15 cellular contexts compared by ENCODE assay signal in genomic region chr14:105989746-105990302, GRCh38.
A peak's percentile ranks its signal among the peaks of the same experiment; 100 is the strongest.
DNase-seq lines count a peak whose midpoint lies in the region; ATAC-seq, FAIRE-seq and TF ChIP-seq lines count a peak whose summit lies in the region.
"Had no signal": no experiment of that assay in that cellular context is flagged by ENCODE, and none has a peak within 500 bp of the region (broad histone marks: within the 10 kb centered on the region; RNA-seq: fewer than 3 reads in every experiment).

No MANE protein-coding gene starts in this region.

- WGBS in GM12878 (ENCODE audit: insufficient coverage, insufficient replicate concordance, low lambda C conversion rate, missing lambda C conversion rate), result no CpG with 5 or more reads among the region's 2 CpGs
- WGBS in neuronal stem cell (ENCODE audit: extremely low coverage in 2 of 2, insufficient read length in 2 of 2, insufficient replicate concordance in 1 of 2), 2 donors, result no CpG with 5 or more reads among the region's 2 CpGs

- H3K4ac ChIP-seq in neuronal stem cell (ENCODE audit: low read length), result no peak overlapping the region

- H2AK5ac ChIP-seq in neuronal stem cell (ENCODE audit: low read depth, low read length), result no peak overlapping the region

- H4K8ac ChIP-seq in neuronal stem cell (ENCODE audit: low read depth, low read length), result no peak overlapping the region

- no peaks in the 10 kb centered on the region for H3K79me2 ChIP-seq in GM12878 (ENCODE audit: control insufficient read depth, insufficient read depth, low read length)

- H3K27me3 Mint-ChIP-seq in activated B cell treated with CpG ODN at 0.5 μM for 24 hours, result no peaks in the 10 kb centered on the region

- H3K36me3 ChIP-seq in GM12878 (ENCODE audit: control insufficient read depth in 2 of 2, insufficient read depth in 2 of 2, low read length in 1 of 2), result no peaks in the 10 kb centered on the region
- no peaks in the 10 kb centered on the region for H3K36me3 ChIP-seq in neuronal stem cell (replicated peaks in 1 of 2; ENCODE audit: control insufficient read depth in 2 of 2, insufficient read depth in 2 of 2, low read length in 2 of 2)
- H3K36me3 ChIP-seq: colonic mucosa, heart left ventricle, ovary, tibial artery had no signal

- SMC1A ChIA-PET in GM12878 (lab: Charles Lee; ENCODE audit: uncharacterized antibody, unreplicated experiment), result no interaction called here

- no peaks in the 10 kb centered on the region for H3K9me3 Mint-ChIP-seq in activated B cell treated with CpG ODN at 0.5 μM for 24 hours

- intact Hi-C loops in activated B cell treated with CpG ODN at 0.5 μM for 24 hours (cut with micrococcal nuclease) (no loop called here), GM12878 (cut with micrococcal nuclease; ENCODE audit: unreplicated experiment) (no loop called here)

- no peak overlapping the region for H3K4me2 ChIP-seq in GM12878 (ENCODE audit: control insufficient read depth, insufficient read depth)
- H3K4me2 ChIP-seq in neuronal stem cell (ENCODE audit: insufficient read depth, low read length, poor library complexity, severe bottlenecking), result no peak overlapping the region

- no peak for TF ChIP-seq RAD21 in GM12878 (IDR thresholded peaks at IDR 0.05; ENCODE audit: insufficient read depth, low read depth, low read length)

- H3K14ac ChIP-seq in neuronal stem cell (ENCODE audit: low read length), result no peak overlapping the region

- no peak for TF ChIP-seq EP300 in GM12878 (IDR thresholded peaks at IDR 0.05; ENCODE audit: borderline replicate concordance in 1 of 2, control insufficient read depth in 1 of 2, low read depth in 2 of 2, low read length in 2 of 2)

- H3K9me3 ChIP-seq in GM12878 (replicated peaks; ENCODE audit: control insufficient read depth, insufficient read depth, low read length), result no peaks in the 10 kb centered on the region
- peaks cover 0 to 8% of the 10 kb centered on the region in 2 donors for H3K9me3 ChIP-seq in neuronal stem cell (replicated peaks in 1 of 2; ENCODE audit: control insufficient read depth in 2 of 2, insufficient read depth in 1 of 2, low read depth in 1 of 2, low read length in 2 of 2)
- H3K9me3 ChIP-seq: colonic mucosa, heart left ventricle, ovary, tibial artery had no signal

- no peak overlapping the region for H3K27ac Mint-ChIP-seq in activated B cell treated with CpG ODN at 0.5 μM for 24 hours

- no peaks in the 10 kb centered on the region for H3K79me1 ChIP-seq in neuronal stem cell (ENCODE audit: low read depth, low read length)

- TF ChIP-seq CTCF in activated B cell treated with CpG ODN at 0.5 μM for 24 hours (IDR thresholded peaks at IDR 0.05) (no peak), GM12878 (IDR thresholded peaks at IDR 0.05 in 2 of 3, conservative IDR thresholded peaks at IDR 0.05 in 1 of 3; ENCODE audit: control insufficient read depth in 2 of 3, extremely low read depth in 1 of 3, insufficient read depth in 1 of 3, low read depth in 3 of 3, low read length in 3 of 3) (no peak)

- DNase-seq in activated CD4-positive, alpha-beta T cell treated with anti-CD3 and anti-CD28 coated beads for 4 hours, result peak; percentile 32 to 37
- no peak for DNase-seq in activated CD4-positive, alpha-beta T cell treated with anti-CD3 and anti-CD28 coated beads, Interleukin-2, amount 50 U/mL, for 1 hour
- peak; percentile 6 for DNase-seq in ELR (ENCODE audit: low read depth)
- DNase-seq in activated B cell treated with CpG ODN at 0.5 μM for 24 hours, result no peak
- DNase-seq in GM12878 (ENCODE audit: low read depth, low spot score), result no peak
- no peak for DNase-seq in neuronal stem cell (ENCODE audit: low spot score)
- DNase-seq: colonic mucosa, DMS53, heart left ventricle, NCI-H345, ovary, SW 1271, tibial artery had no signal

- H3K18ac ChIP-seq in neuronal stem cell (ENCODE audit: low read length), result no peak overlapping the region

- RAD21 ChIA-PET in GM12878 (lab: Charles Lee; ENCODE audit: unreplicated experiment), result no interaction called here

- peaks cover 24% of the 10 kb centered on the region for H3K4me1 Mint-ChIP-seq in activated B cell treated with CpG ODN at 0.5 μM for 24 hours

- no peak for FAIRE-seq in GM12878 (lab: Jason Lieb, UNC)

- H3K4me1 ChIP-seq in GM12878 (ENCODE audit: control insufficient read depth, insufficient read depth, low read length) (no peaks in the 10 kb centered on the region), neuronal stem cell (ENCODE audit: control insufficient read depth in 2 of 2, insufficient read depth in 1 of 2, low read depth in 1 of 2, low read length in 2 of 2) (no peaks in the 10 kb centered on the region)
- H3K4me1 ChIP-seq: colonic mucosa, heart left ventricle, tibial artery had no signal

- H3K4me3 ChIP-seq in GM12878 (no peak overlapping the region), neuronal stem cell (ENCODE audit: low read length in 2 of 2) (no peak overlapping the region)
- H3K4me3 ChIP-seq: colonic mucosa, heart left ventricle, ovary, tibial artery had no signal

- POLR2A ChIA-PET in activated B cell treated with CpG ODN at 0.5 μM for 24 hours (lab: Charles Lee), result no interaction called here
- POLR2A ChIA-PET in GM12878 (lab: Charles Lee), result no interaction called here

- no peaks in the 10 kb centered on the region for H4K20me1 ChIP-seq in GM12878 (ENCODE audit: control insufficient read depth, insufficient read depth)

- H4K91ac ChIP-seq in neuronal stem cell (ENCODE audit: low read depth, low read length, poor library complexity), result no peak overlapping the region

- H2BK15ac ChIP-seq in neuronal stem cell (ENCODE audit: low read length), result no peak overlapping the region

- no TSS peak for BruUV-seq in GM12878 (replicated peaks; lab: Mats Ljungman, UMichigan)

- no peak overlapping the region for H3K27ac ChIP-seq in GM12878 (ENCODE audit: control insufficient read depth, insufficient read depth)
- no peak overlapping the region for H3K27ac ChIP-seq in neuronal stem cell (replicated peaks; ENCODE audit: low read length)
- H3K27ac ChIP-seq: colonic mucosa, heart left ventricle, ovary, tibial artery had no signal

- no peak for TF ChIP-seq POLR2A in GM12878 (IDR thresholded peaks at IDR 0.05; ENCODE audit: low read depth, low read length)

- H3K4me3 Mint-ChIP-seq in activated B cell treated with CpG ODN at 0.5 μM for 24 hours, result no peak overlapping the region

- no peak overlapping the region for H3K23ac ChIP-seq in neuronal stem cell (ENCODE audit: low read depth, low read length, poor library complexity)

- H2BK120ac ChIP-seq in neuronal stem cell (ENCODE audit: low read depth, low read length), result no peak overlapping the region

- H3K27me3 ChIP-seq in GM12878 (replicated peaks in 1 of 2; ENCODE audit: control insufficient read depth in 2 of 2, insufficient read depth in 2 of 2, low read length in 1 of 2), result no peaks in the 10 kb centered on the region
- no peaks in the 10 kb centered on the region for H3K27me3 ChIP-seq in neuronal stem cell (ENCODE audit: control insufficient read depth in 3 of 3, insufficient read depth in 3 of 3, low read depth in 1 of 3, low read length in 3 of 3)
- H3K27me3 ChIP-seq: colonic mucosa, ovary had no signal

- ATAC-seq in activated B cell treated with CpG ODN at 0.5 μM for 24 hours (ENCODE audit: low read depth) (peak; percentile 56), GM12878 (no peak), GM19324 (IDR thresholded peaks at IDR 0.05; ENCODE audit: low FRiP score, unreplicated experiment) (no peak), HG03135 (IDR thresholded peaks at IDR 0.05; ENCODE audit: unreplicated experiment) (no peak)
- ATAC-seq: heart left ventricle had no signal

- in situ Hi-C loops in GM12878 (cut with MboI), result no loop called here

- H2BK5ac ChIP-seq in neuronal stem cell (ENCODE audit: low read length), result no peak overlapping the region

- H3K36me3 Mint-ChIP-seq in activated B cell treated with CpG ODN at 0.5 μM for 24 hours (ENCODE audit: low read depth), result no peaks in the 10 kb centered on the region

- H2BK12ac ChIP-seq in neuronal stem cell (ENCODE audit: low read length), result no peak overlapping the region

- CTCF ChIA-PET in activated B cell treated with CpG ODN at 0.5 μM for 24 hours (lab: Charles Lee) (no interaction called here), GM12878 (lab: Yijun Ruan, JAX) (no interaction called here)

- H2AFZ ChIP-seq in GM12878 (ENCODE audit: control insufficient read depth, low read depth, low read length) (no peak overlapping the region), neuronal stem cell (ENCODE audit: low read length) (no peak overlapping the region)

- no peak overlapping the region for H3K9ac ChIP-seq in GM12878 (ENCODE audit: control insufficient read depth, insufficient read depth, low read length)
- no peak overlapping the region for H3K9ac ChIP-seq in neuronal stem cell (ENCODE audit: low read depth, low read length, poor library complexity)

TF ChIP-seq in GM12878, 131 proteins besides CTCF, POLR2A, EP300 and RAD21:
- TF ChIP-seq, protein P1, sequence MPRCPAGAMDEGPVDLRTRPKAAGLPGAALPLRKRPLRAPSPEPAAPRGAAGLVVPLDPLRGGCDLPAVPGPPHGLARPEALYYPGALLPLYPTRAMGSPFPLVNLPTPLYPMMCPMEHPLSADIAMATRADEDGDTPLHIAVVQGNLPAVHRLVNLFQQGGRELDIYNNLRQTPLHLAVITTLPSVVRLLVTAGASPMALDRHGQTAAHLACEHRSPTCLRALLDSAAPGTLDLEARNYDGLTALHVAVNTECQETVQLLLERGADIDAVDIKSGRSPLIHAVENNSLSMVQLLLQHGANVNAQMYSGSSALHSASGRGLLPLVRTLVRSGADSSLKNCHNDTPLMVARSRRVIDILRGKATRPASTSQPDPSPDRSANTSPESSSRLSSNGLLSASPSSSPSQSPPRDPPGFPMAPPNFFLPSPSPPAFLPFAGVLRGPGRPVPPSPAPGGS (IDR thresholded peaks at IDR 0.05; ENCODE audit: borderline replicate concordance, insufficient read depth, low read depth, low read length, poor library complexity, severe bottlenecking), result peak; percentile 14
- TF ChIP-seq ETV6 (conservative IDR thresholded peaks at IDR 0.05 in 1 of 2, IDR thresholded peaks at IDR 0.05 in 1 of 2; ENCODE audit: borderline replicate concordance in 1 of 2, low read depth in 1 of 2) (no peak), RUNX3 (IDR thresholded peaks at IDR 0.05; ENCODE audit: low read length) (peak; percentile 38; the same call in 1 of the 2 replicates)
TF ChIP-seq in GM12878: peak in this region for 2.

Comparison
In these comparisons a context has a peak if more than half of its experiments do, and no peak if none do; other contexts are left out.
1. DNase-seq: peak in activated CD4-positive, alpha-beta T cell treated with anti-CD3 and anti-CD28 coated beads for 4 hours (2 of 2) and ELR (single experiment); none in activated CD4-positive, alpha-beta T cell treated with anti-CD3 and anti-CD28 coated beads, Interleukin-2, amount 50 U/mL, for 1 hour (single experiment), activated B cell treated with CpG ODN at 0.5 μM for 24 hours (single experiment), GM12878 (single experiment) and neuronal stem cell (single experiment).